Comparison of ENCODE assay signal across 21 cellular contexts in genomic region chr19:5232798-5233505, GRCh38.
"Had no signal": no experiment of that assay in that cellular context is flagged by ENCODE, and none has a peak within 500 bp of the region (broad histone marks: within the 10 kb centered on the region; RNA-seq: fewer than 3 reads in every experiment).

No MANE protein-coding gene starts in this region.

- H3K27me3 ChIP-seq: right atrium auricular region, tibial nerve had no signal

- ATAC-seq: activated naive CD4-positive, alpha-beta T cell treated with anti-CD3 and anti-CD28 coated beads, Interleukin-2, amount 50 U/mL, for 72 hours; activated T-cell treated with anti-CD3 and anti-CD28 coated beads, Interleukin-2, amount 50 U/mL, for 72 hours; esophagus mucosa; left cardiac atrium; left ventricle myocardium superior; mucosa of descending colon; natural killer cell treated with Interleukin-12 subunit alpha and Interleukin-12 subunit beta and Interleukin-15 and Interleukin-18, amount 100 ng/mL, for 72 hours had no signal

- DNase-seq: activated B cell treated with CpG ODN at 0.5 μM for 24 hours; activated CD4-positive, alpha-beta T cell treated with anti-CD3 and anti-CD28 coated beads, Interleukin-2, amount 50 U/mL, for 4 hours; activated naive CD4-positive, alpha-beta T cell; activated T-cell treated with anti-CD3 and anti-CD28 coated beads for 4 hours; activated T-cell treated with anti-CD3 and anti-CD28 coated beads, Interleukin-2, amount 50 U/mL, for 72 hours; endodermal cell; foreskin fibroblast; head of caudate nucleus; hippocampal formation; left cardiac atrium; mucosa of descending colon; spleen; stimulated activated naive CD4-positive, alpha-beta T cell treated with Interleukin-2 at 50 U/mL for 16 hours had no signal

- H3K4me1 ChIP-seq: right atrium auricular region had no signal

- H3K9me3 ChIP-seq: mucosa of descending colon, right atrium auricular region had no signal

- H3K4me3 ChIP-seq: mucosa of descending colon, right atrium auricular region, spleen, tibial nerve had no signal

- H3K27ac ChIP-seq: right atrium auricular region, spleen, tibial nerve had no signal

- FAIRE-seq: bronchial epithelial cell, keratinocyte had no signal
